In the genomic region with DNA sequence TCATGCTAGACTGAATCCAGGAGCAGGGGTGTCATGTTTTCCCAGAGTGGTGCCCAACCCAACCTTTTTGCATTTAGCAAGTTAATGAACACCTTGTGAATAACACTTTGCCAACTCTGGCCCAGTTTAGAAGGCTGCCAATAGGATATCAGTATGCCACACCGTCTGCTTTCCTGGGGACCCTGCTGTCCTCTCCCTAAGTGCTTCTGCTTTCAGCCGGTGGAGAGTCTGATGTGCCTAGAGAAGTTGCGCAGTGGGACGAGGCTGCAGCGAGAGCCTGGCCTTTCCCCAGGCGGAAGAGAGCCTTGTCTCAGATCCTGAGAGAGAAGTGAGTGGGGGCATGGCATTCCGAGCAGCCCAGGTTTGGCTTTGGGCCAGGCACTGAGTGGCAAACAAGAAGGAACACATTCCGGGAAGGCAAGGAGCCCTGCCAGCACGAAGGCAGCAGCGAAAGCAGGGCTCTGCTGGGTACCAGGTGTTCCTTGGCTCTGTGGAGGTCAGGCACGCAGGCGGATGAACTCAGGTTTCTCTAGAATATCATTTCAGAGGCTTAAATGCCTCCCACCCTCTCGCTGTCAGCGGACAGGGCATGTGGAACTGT, we compare ENCODE assay signal across 8 cellular contexts. TPM values are rescaled to one million over a fixed set of nuclear protein-coding genes. Genes with fewer than 3 reads are reported as not detected.
DNase-seq lines count a peak whose midpoint lies in the region; ATAC-seq, FAIRE-seq and TF ChIP-seq lines count a peak whose summit lies in the region.

No MANE protein-coding gene starts in this region.

- no peak overlapping the region for H2AFZ ChIP-seq in SU-DHL-6 (ENCODE audit: low read depth, low read length, severe bottlenecking)

- peaks cover 0 to 19% (median 10%) of the 10 kb centered on the region in 3 donors for H3K4me1 ChIP-seq in pancreas

- H3K36me3 Mint-ChIP-seq in activated naive CD4-positive, alpha-beta T cell treated with anti-CD3 and anti-CD28 coated beads, Interleukin-2, amount 50 U/mL, for 24 hours = no peaks in the 10 kb centered on the region

- H3K4me2 ChIP-seq in SU-DHL-6 (ENCODE audit: low read depth, low read length, poor library complexity, severe bottlenecking) = peak overlapping the region; percentile 41

- H3K9me3 ChIP-seq in SU-DHL-6 (ENCODE audit: insufficient read depth, low read length) (no peaks in the 10 kb centered on the region), pancreas (no peaks in the 10 kb centered on the region)

- WGBS in pancreas, 2 donors = 5 to 7% methylated on average over 14 of the region's 14 CpGs

- no peaks in the 10 kb centered on the region for H3K9me3 Mint-ChIP-seq in activated naive CD4-positive, alpha-beta T cell treated with anti-CD3 and anti-CD28 coated beads, Interleukin-2, amount 50 U/mL, for 24 hours

- peaks cover 4% of the 10 kb centered on the region for H3K4me1 Mint-ChIP-seq in activated naive CD4-positive, alpha-beta T cell treated with anti-CD3 and anti-CD28 coated beads, Interleukin-2, amount 50 U/mL, for 24 hours

- H3K27me3 Mint-ChIP-seq in activated naive CD4-positive, alpha-beta T cell treated with anti-CD3 and anti-CD28 coated beads, Interleukin-2, amount 50 U/mL, for 24 hours = no peaks in the 10 kb centered on the region

- no peaks in the 10 kb centered on the region for H3K79me2 ChIP-seq in SU-DHL-6 (ENCODE audit: insufficient read depth, low read length)

- no peaks in the 10 kb centered on the region for H4K20me1 ChIP-seq in SU-DHL-6 (ENCODE audit: low read depth, low read length)

- H3K9ac ChIP-seq in SU-DHL-6 (ENCODE audit: low read length) = no peak overlapping the region

- no peak for TF ChIP-seq CTCF in SU-DHL-6 (IDR thresholded peaks at IDR 0.05; ENCODE audit: insufficient read depth, low read length, poor library complexity, severe bottlenecking)
- no peak for TF ChIP-seq CTCF in fibroblast of pulmonary artery (IDR thresholded peaks at IDR 0.05; ENCODE audit: low read length, missing control alignments)
- TF ChIP-seq CTCF in pancreas (IDR thresholded peaks at IDR 0.05) = no peak

- no peaks in the 10 kb centered on the region for H3K9me2 ChIP-seq in SU-DHL-6 (replicated peaks; ENCODE audit: insufficient read depth, low read length)

- H3K27me3 ChIP-seq in SU-DHL-6 (ENCODE audit: low read length) (no peaks in the 10 kb centered on the region), pancreas (no peaks in the 10 kb centered on the region)

- H3F3A ChIP-seq in SU-DHL-6 (ENCODE audit: insufficient read depth) = no peaks in the 10 kb centered on the region

- intact Hi-C loops in pancreas (cut with DNase I) = loop anchor here in 1 of 3 donors (10.0 kb wide), 1 partner anchor 410 kb away; no protein-coding TSS in a partner anchor

- ATAC-seq in pancreas = peak; percentile 85 to 92 (median 86)
- no peak for ATAC-seq in GM18858 (IDR thresholded peaks at IDR 0.05; ENCODE audit: unreplicated experiment)
- ATAC-seq in GM21447 (IDR thresholded peaks at IDR 0.05; ENCODE audit: unreplicated experiment) = no peak

- no peak overlapping the region for H3K4me3 ChIP-seq in SU-DHL-6 (ENCODE audit: insufficient read depth, low read length, poor library complexity, severe bottlenecking)
- peak overlapping the region; percentile 57 for H3K4me3 ChIP-seq in fibroblast of pulmonary artery (replicated peaks; ENCODE audit: low read depth, low read length)
- peak overlapping the region; percentile 16 to 49 (median 38) for H3K4me3 ChIP-seq in pancreas

- no peak overlapping the region for H3K27ac Mint-ChIP-seq in activated naive CD4-positive, alpha-beta T cell treated with anti-CD3 and anti-CD28 coated beads, Interleukin-2, amount 50 U/mL, for 24 hours

- no peak overlapping the region for H3K27ac ChIP-seq in SU-DHL-6 (ENCODE audit: low read depth, low read length)
- H3K27ac ChIP-seq in pancreas = peak overlapping the region; percentile 61 to 92 (median 84)

- FAIRE-seq in pancreas (lab: Jason Lieb, UNC) = no peak

- no peak for DNase-seq in activated naive CD4-positive, alpha-beta T cell treated with anti-CD3 and anti-CD28 coated beads, Interleukin-2, amount 50 U/mL, for 16 hours
- DNase-seq in fibroblast of pulmonary artery (ENCODE audit: low read depth) = peak; percentile 42
- peak; percentile 92 to 97 (median 94) for DNase-seq in pancreas
- DNase-seq in activated naive CD4-positive, alpha-beta T cell treated with Interleukin-2 at 50 U/mL for 16 hours = no peak

- H3K4me3 Mint-ChIP-seq in activated naive CD4-positive, alpha-beta T cell treated with anti-CD3 and anti-CD28 coated beads, Interleukin-2, amount 50 U/mL, for 24 hours = peak overlapping the region; percentile 85

- H3K36me3 ChIP-seq in SU-DHL-6 (ENCODE audit: low read length) = no peaks in the 10 kb centered on the region
- no peaks in the 10 kb centered on the region for H3K36me3 ChIP-seq in pancreas

RNA-seq across cellular contexts. Expression of gene SENP8, which starts 36.9 kb away (rescaled TPM):
- 1 to 10 TPM in 5 of 6 donors, under 1 TPM in 1; 0.65 to 2.2 (median 1.6) TPM for total RNA-seq in pancreas
- 1 to 10 TPM in 1 of 2 donors, under 1 TPM in 1; 0.49 to 1.4 TPM for polyA plus RNA-seq in pancreas

RNA-seq across cellular contexts. Expression of gene MYO9A, which starts 37.2 kb away (rescaled TPM):
- 10 to 100 TPM in 2 of 6 donors, 1 to 10 TPM in 4; 6.6 to 21.0 (median 9.1) TPM for total RNA-seq in pancreas
- 1 to 10 TPM; 1.2 to 1.8 TPM for polyA plus RNA-seq in pancreas

RNA-seq across cellular contexts. Expression of gene GRAMD2A, which starts 42.5 kb away (rescaled TPM):
- under 1 TPM in 1 of 6 donors, not detected in 5; 0.19 TPM for total RNA-seq in pancreas
- under 1 TPM in 1 of 2 donors, not detected in 1; 0.28 TPM for polyA plus RNA-seq in pancreas

Comparison
In these comparisons a context has a peak if more than half of its experiments do, and no peak if none do; other contexts are left out.
1. DNase-seq: peak in fibroblast of pulmonary artery (single experiment) and pancreas (6 of 6); none in activated naive CD4-positive, alpha-beta T cell treated with anti-CD3 and anti-CD28 coated beads, Interleukin-2, amount 50 U/mL, for 16 hours (single experiment) and activated naive CD4-positive, alpha-beta T cell treated with Interleukin-2 at 50 U/mL for 16 hours (single experiment).
2. ATAC-seq: peak in pancreas (4 of 4); none in GM18858 (single experiment) and GM21447 (single experiment).